Comparison of ENCODE assay signal across 31 cellular contexts in genomic region chr3:9476935-9477334, GRCh38.
"Had no signal": no experiment of that assay in that cellular context is flagged by ENCODE, and none has a peak within 500 bp of the region (broad histone marks: within the 10 kb centered on the region; RNA-seq: fewer than 3 reads in every experiment).

No MANE protein-coding gene starts in this region.

- H3K27ac ChIP-seq: colonic mucosa, esophagus muscularis mucosa, foreskin keratinocyte, heart right ventricle, left ventricle myocardium inferior, lower lobe of right lung, ovary, right lobe of liver, stomach, thyroid gland, vagina had no signal

- H3K36me3 ChIP-seq: ovary had no signal

- H3K27me3 Mint-ChIP-seq: dendritic cell treated with granulocyte-macrophage colony-stimulating factor and Interleukin-4, amounts not matched to agents 40 ng/mL and 50 ng/mL, for 4 days; naive thymus-derived CD8-positive, alpha-beta T cell had no signal

- H3K4me1 Mint-ChIP-seq: endodermal cell, immature natural killer cell had no signal

- H3K9me3 Mint-ChIP-seq: dendritic cell treated with granulocyte-macrophage colony-stimulating factor and Interleukin-4, amounts not matched to agents 40 ng/mL and 50 ng/mL, for 4 days; endodermal cell; immature natural killer cell; naive thymus-derived CD8-positive, alpha-beta T cell; stimulated activated effector memory CD8-positive, alpha-beta T cell treated with anti-CD3 and anti-CD28 coated beads, Interleukin-12 subunit alpha, Interleukin-12 subunit beta, amount 100 ng/mL, for 72 hours had no signal

- H3K4me2 ChIP-seq: smooth muscle cell had no signal

- H3K4me1 ChIP-seq: colonic mucosa, foreskin keratinocyte, heart right ventricle, left ventricle myocardium inferior, lower lobe of right lung, right lobe of liver, stomach, thyroid gland, vagina had no signal

- H3K4me3 ChIP-seq: colonic mucosa, esophagus muscularis mucosa, heart right ventricle, left ventricle myocardium inferior, lower lobe of right lung, ovary, right lobe of liver, smooth muscle cell, stomach, thyroid gland, vagina had no signal

- FAIRE-seq: endothelial cell of umbilical vein had no signal

- H3K27me3 ChIP-seq: colonic mucosa, esophagus muscularis mucosa, foreskin keratinocyte, heart right ventricle, ovary, right lobe of liver, stomach, thyroid gland, vagina had no signal

- ATAC-seq: foreskin keratinocyte; left colon; lower lobe of right lung; naive thymus-derived CD8-positive, alpha-beta T cell; stimulated activated effector memory CD8-positive, alpha-beta T cell treated with anti-CD3 and anti-CD28 coated beads, Interleukin-12 subunit alpha, Interleukin-12 subunit beta, amount 100 ng/mL, for 72 hours had no signal

- H3K9me3 ChIP-seq: colonic mucosa, esophagus muscularis mucosa, heart right ventricle, left ventricle myocardium inferior, lower lobe of right lung, ovary, right lobe of liver, stomach, thyroid gland, vagina had no signal

- DNase-seq: colonic mucosa; effector CD8-positive, alpha-beta T cell; endodermal cell; foreskin keratinocyte; glutamatergic neuron; heart right ventricle; hypothalamus; immature natural killer cell; islet precursor cell; kidney glomerular epithelial cell; left colon; left ventricle myocardium inferior; lower lobe of right lung; naive thymus-derived CD8-positive, alpha-beta T cell; occipital lobe; ovary; posterior cingulate gyrus; right lobe of liver; stimulated activated CD4-positive, alpha-beta T cell treated with anti-CD3 and anti-CD28 coated beads, Interleukin-12 subunit alpha, Interleukin-12 subunit beta, amount 100 ng/mL, for 4 hours; stimulated activated CD4-positive, alpha-beta T cell treated with anti-CD3 and anti-CD28 coated beads, Interleukin-1b, Interleukin-23, amount 100 ng/mL, for 48 hours; stimulated activated CD4-positive, alpha-beta T cell treated with anti-CD3 and anti-CD28 coated beads, Interleukin-4, amount 100 ng/mL, for 1 hour; stimulated activated naive CD4-positive, alpha-beta T cell treated with Interleukin-2 at 50 U/mL for 16 hours; stomach; thyroid gland; trophoblast cell had no signal

- H3K4me3 Mint-ChIP-seq: dendritic cell treated with granulocyte-macrophage colony-stimulating factor and Interleukin-4, amounts not matched to agents 40 ng/mL and 50 ng/mL, for 4 days; endodermal cell; immature natural killer cell; naive thymus-derived CD8-positive, alpha-beta T cell; stimulated activated effector memory CD8-positive, alpha-beta T cell treated with anti-CD3 and anti-CD28 coated beads, Interleukin-12 subunit alpha, Interleukin-12 subunit beta, amount 100 ng/mL, for 72 hours had no signal

- H3K27ac Mint-ChIP-seq: dendritic cell treated with granulocyte-macrophage colony-stimulating factor and Interleukin-4, amounts not matched to agents 40 ng/mL and 50 ng/mL, for 4 days; endodermal cell; stimulated activated effector memory CD8-positive, alpha-beta T cell treated with anti-CD3 and anti-CD28 coated beads, Interleukin-12 subunit alpha, Interleukin-12 subunit beta, amount 100 ng/mL, for 72 hours had no signal
